ENCODE assay signal across 20 cellular contexts in the genomic region with DNA sequence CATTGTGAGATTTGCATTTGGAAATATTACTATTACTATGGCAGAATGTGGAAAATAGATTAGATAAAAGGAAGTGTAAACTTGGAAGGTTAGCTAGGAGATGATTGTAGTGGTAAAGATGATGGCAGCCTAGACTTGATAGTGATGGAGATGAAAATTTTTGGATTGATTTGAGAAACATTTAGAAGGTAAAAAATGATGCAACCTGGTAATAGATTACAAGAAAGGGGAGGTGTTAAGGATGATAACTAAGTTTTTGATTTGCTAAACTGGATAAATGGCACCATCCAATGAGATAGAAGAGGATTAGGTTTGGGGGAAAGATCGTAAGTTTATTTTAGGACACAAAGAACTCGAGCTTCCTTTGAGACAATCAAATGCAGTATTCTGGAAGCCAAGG.
"Had no signal": no experiment of that assay in that cellular context is flagged by ENCODE, and none has a peak within 500 bp of the region (broad histone marks: within the 10 kb centered on the region; RNA-seq: fewer than 3 reads in every experiment).

No MANE protein-coding gene starts in this region.

- H3K4me1 ChIP-seq: esophagus squamous epithelium, gastroesophageal sphincter, spleen, stomach, transverse colon had no signal

- H3K27ac ChIP-seq: esophagus squamous epithelium, gastroesophageal sphincter, neutrophil, spleen, stomach, thoracic aorta, transverse colon had no signal

- ATAC-seq: gastroesophageal sphincter; left lobe of liver; naive thymus-derived CD4-positive, alpha-beta T cell; sciatic nerve; stimulated activated memory B cell treated with anti-CD40 and anti-IgM and Interleukin-4, amounts not matched to agents 10 μg/mL and 1 μg/mL and 100 μg/mL, for 72 hours had no signal

- H3K9me3 ChIP-seq: esophagus squamous epithelium, gastroesophageal sphincter, neutrophil, spleen, stomach, thoracic aorta, transverse colon had no signal

- H3K36me3 ChIP-seq: esophagus squamous epithelium, gastroesophageal sphincter, neutrophil, spleen, stomach, thoracic aorta, transverse colon had no signal

- H3K27me3 ChIP-seq: esophagus squamous epithelium, gastroesophageal sphincter, neutrophil, spleen, stomach, transverse colon had no signal

- H3K4me3 ChIP-seq: esophagus squamous epithelium, gastroesophageal sphincter, spleen, stomach, thoracic aorta, transverse colon had no signal

- DNase-seq: dermis blood vessel endothelial cell; esophagus squamous epithelium; glutamatergic neuron; islet precursor cell; mammary epithelial cell; naive thymus-derived CD4-positive, alpha-beta T cell; nephron progenitor cell; spleen; stimulated activated CD4-positive, alpha-beta T cell treated with anti-CD3 and anti-CD28 coated beads, Interleukin-15, amount 100 ng/mL, for 24 hours; stimulated activated CD4-positive, alpha-beta T cell treated with anti-CD3 and anti-CD28 coated beads, Interleukin-1b, Interleukin-23, amount 100 ng/mL, for 48 hours; stimulated activated CD4-positive, alpha-beta T cell treated with anti-CD3 and anti-CD28 coated beads, Interleukin-4, amount 100 ng/mL, for 24 hours; stomach; substantia nigra; transverse colon had no signal
